1 cellular context compared by ENCODE assay signal in genomic region chr9:110282767-110283136, GRCh38.
TF ChIP-seq lines count a peak whose summit lies in the region.

No MANE protein-coding gene starts in this region.

TF ChIP-seq in A549, 52 proteins besides CTCF, POLR2A, EP300 and RAD21 (continued from another document):
- TF ChIP-seq REST (IDR thresholded peaks at IDR 0.05) (no peak), EHMT2 (IDR thresholded peaks at IDR 0.05; ENCODE audit: low read depth) (no peak), HOXA7 (CRISPR knock-in tag; IDR thresholded peaks at IDR 0.05) (no peak), ZNF302 (CRISPR knock-in tag; IDR thresholded peaks at IDR 0.05) (no peak), ZFP36 (IDR thresholded peaks at IDR 0.05; ENCODE audit: borderline replicate concordance, partially characterized antibody) (no peak)
